ENCODE assay signal across 1 cellular context in genomic region chr9:137240841-137241489, GRCh38.
A peak's percentile ranks its signal among the peaks of the same experiment; 100 is the strongest.
TF ChIP-seq lines count a peak whose summit lies in the region.

Gene TUBB4B (plus strand): TSS chr9:137241287. CDS start chr9:137241361, 74 bp downstream.

TF ChIP-seq in HepG2, 621 proteins besides CTCF, POLR2A, EP300 and RAD21 (continued from another document and continues in another):
- TF ChIP-seq BRF2 (CRISPR knock-in tag; IDR thresholded peaks at IDR 0.05) (no peak), ZFP36L2 (CRISPR knock-in tag; IDR thresholded peaks at IDR 0.05) (no peak), KMT2B (CRISPR knock-in tag; IDR thresholded peaks at IDR 0.05) (peak; percentile 17; the same call in 1 of the 2 replicates), HMGXB3 (CRISPR knock-in tag; IDR thresholded peaks at IDR 0.05; ENCODE audit: borderline replicate concordance) (peak; percentile 81), BATF2 (CRISPR knock-in tag; IDR thresholded peaks at IDR 0.05) (0 out of 2 replicates have a peak, but pooled peaks have one; percentile 45), MTA1 (CRISPR knock-in tag; IDR thresholded peaks at IDR 0.05; ENCODE audit: borderline replicate concordance) (no peak), MAFF (IDR thresholded peaks at IDR 0.05; ENCODE audit: low read depth, low read length) (no peak), MIER3 (CRISPR knock-in tag; IDR thresholded peaks at IDR 0.05; ENCODE audit: borderline replicate concordance) (0 out of 2 replicates have a peak, but pooled peaks have one; percentile 26), IRF9 (CRISPR knock-in tag; IDR thresholded peaks at IDR 0.05; ENCODE audit: borderline replicate concordance) (no peak), IRF2 (CRISPR knock-in tag; IDR thresholded peaks at IDR 0.05) (peak; percentile 70), TSC22D2 (CRISPR knock-in tag; IDR thresholded peaks at IDR 0.05; ENCODE audit: borderline replicate concordance) (peak; percentile 91), ZNF790 (CRISPR knock-in tag; IDR thresholded peaks at IDR 0.05; ENCODE audit: borderline replicate concordance) (no peak), AGO2 (optimal IDR thresholded peaks at IDR 0.05; ENCODE audit: low read depth, low read length) (no peak), ZNF619 (CRISPR knock-in tag; IDR thresholded peaks at IDR 0.05) (no peak), CBX2 (IDR thresholded peaks at IDR 0.05; ENCODE audit: low read depth, low read length) (no peak), CBX2 (CRISPR knock-in tag; IDR thresholded peaks at IDR 0.05; ENCODE audit: low read depth) (no peak), NKX3-1 (CRISPR knock-in tag; IDR thresholded peaks at IDR 0.05) (peak; percentile 74; the same call in 1 of the 2 replicates), GATAD2A (CRISPR knock-in tag; IDR thresholded peaks at IDR 0.05) (0 out of 2 replicates have a peak, but pooled peaks have one; percentile 13), FOXP1 (IDR thresholded peaks at IDR 0.05) (no peak), FOXP1 (CRISPR knock-in tag; IDR thresholded peaks at IDR 0.05) (no peak), ARID5B (CRISPR knock-in tag; IDR thresholded peaks at IDR 0.05) (no peak), MLXIP (CRISPR knock-in tag; IDR thresholded peaks at IDR 0.05; ENCODE audit: borderline replicate concordance) (peak; percentile 20; the same call in 1 of the 2 replicates), ZNF143 (CRISPR knock-in tag; IDR thresholded peaks at IDR 0.05) (peak; percentile 4; the same call in 1 of the 2 replicates), ZNF770 (CRISPR knock-in tag; IDR thresholded peaks at IDR 0.05) (no peak), ZNF256 (CRISPR knock-in tag; conservative IDR thresholded peaks at IDR 0.05) (0 out of 2 replicates have a peak, but pooled peaks have one; percentile 62), ZNF552 (CRISPR knock-in tag; IDR thresholded peaks at IDR 0.05; ENCODE audit: borderline replicate concordance) (no peak; the same call in 1 of the 2 replicates), MED13 (CRISPR knock-in tag; IDR thresholded peaks at IDR 0.05) (peak; percentile 79; the same call in 1 of the 2 replicates), ATF7 (IDR thresholded peaks at IDR 0.05) (no peak), ATF7 (CRISPR knock-in tag; IDR thresholded peaks at IDR 0.05) (no peak), ATF5 (CRISPR knock-in tag; IDR thresholded peaks at IDR 0.05; ENCODE audit: low read depth) (no peak), ZKSCAN5 (CRISPR knock-in tag; IDR thresholded peaks at IDR 0.05) (no peak), RBM39 (IDR thresholded peaks at IDR 0.05; ENCODE audit: low read depth, low read length, poor library complexity, severe bottlenecking) (peak; percentile 95), GPBP1L1 (CRISPR knock-in tag; IDR thresholded peaks at IDR 0.05) (no peak), HDAC2 (CRISPR knock-in tag; IDR thresholded peaks at IDR 0.05) (peak; percentile 29; the same call in 1 of the 2 replicates), MXI1 (IDR thresholded peaks at IDR 0.05; ENCODE audit: borderline replicate concordance, low read depth, low read length) (peak; percentile 77), SUZ12 (IDR thresholded peaks at IDR 0.05; ENCODE audit: low read depth, low read length) (no peak), AGO1 (IDR thresholded peaks at IDR 0.05; ENCODE audit: low read depth, low read length, poor library complexity, severe bottlenecking) (no peak), RFXAP (CRISPR knock-in tag; IDR thresholded peaks at IDR 0.05; ENCODE audit: borderline replicate concordance) (peak; percentile 85; the same call in 1 of the 2 replicates), NR2F6 (IDR thresholded peaks at IDR 0.05) (no peak), NR2F6 (CRISPR knock-in tag; IDR thresholded peaks at IDR 0.05) (no peak), ZBTB14 (CRISPR knock-in tag; IDR thresholded peaks at IDR 0.05) (peak; percentile 31; the same call in 1 of the 2 replicates), ZNF329 (CRISPR knock-in tag; IDR thresholded peaks at IDR 0.05; ENCODE audit: low read depth) (peak; percentile 73; the same call in 1 of the 2 replicates), JARID2 (CRISPR knock-in tag; IDR thresholded peaks at IDR 0.05; ENCODE audit: insufficient replicate concordance) (peak; percentile 31)
